ENCODE assay signal across 1 cellular context in genomic region chr7:98242342-98242741, GRCh38.
TF ChIP-seq lines count a peak whose summit lies in the region.

No MANE protein-coding gene starts in this region.

TF ChIP-seq in GM12878, 131 proteins besides CTCF, POLR2A, EP300 and RAD21:
- no peak for TF ChIP-seq ZBTB4 (CRISPR knock-in tag; IDR thresholded peaks at IDR 0.05)
- TF ChIP-seq SREBF1 (IDR thresholded peaks at IDR 0.05; ENCODE audit: low read length), result no peak
- no peak for TF ChIP-seq ZNF592 (IDR thresholded peaks at IDR 0.05)
- no peak for TF ChIP-seq SPI1 (IDR thresholded peaks at IDR 0.05; ENCODE audit: borderline replicate concordance, insufficient read depth, low read depth, low read length)
- no peak for TF ChIP-seq DPF2 (IDR thresholded peaks at IDR 0.05)
- no peak for TF ChIP-seq ZBTB40 (IDR thresholded peaks at IDR 0.05; ENCODE audit: borderline replicate concordance)
- no peak for TF ChIP-seq ESRRA (IDR thresholded peaks at IDR 0.05; ENCODE audit: low read length)
- no peak for TF ChIP-seq NRF1 (conservative IDR thresholded peaks at IDR 0.05; ENCODE audit: low read depth, low read length)
- TF ChIP-seq GABPA (IDR thresholded peaks at IDR 0.05; ENCODE audit: low read depth), result no peak
- no peak for TF ChIP-seq MXI1 (IDR thresholded peaks at IDR 0.05; ENCODE audit: low read depth, low read length)
- no peak for TF ChIP-seq FOXK2 (IDR thresholded peaks at IDR 0.05)
- TF ChIP-seq RCOR1 (conservative IDR thresholded peaks at IDR 0.05; ENCODE audit: low read depth, low read length), result no peak
- no peak for TF ChIP-seq ASH2L (IDR thresholded peaks at IDR 0.05; ENCODE audit: borderline replicate concordance, low read depth)
